Comparison of ENCODE assay signal across 15 cellular contexts in the genomic region with DNA sequence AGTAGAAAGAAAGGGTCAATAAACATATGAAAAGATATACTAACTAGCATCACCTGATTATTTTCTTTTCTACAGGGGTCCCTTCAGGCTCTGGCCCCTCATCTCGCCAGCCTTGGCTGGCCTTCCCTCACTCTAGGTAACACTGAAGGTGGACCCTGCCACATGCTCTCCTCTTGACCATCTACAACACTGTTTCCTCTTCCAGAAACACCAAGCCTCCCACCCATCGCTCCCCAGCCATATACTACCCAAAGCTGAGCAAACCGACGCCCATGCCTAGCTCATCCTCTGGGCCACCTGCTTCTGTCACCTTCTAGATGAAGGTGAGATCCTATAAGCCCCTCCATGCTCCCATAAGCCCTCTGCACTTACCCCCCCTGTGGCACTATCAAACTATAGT. TPM values are rescaled to one million over a fixed set of nuclear protein-coding genes. Genes with fewer than 3 reads are reported as not detected.
DNase-seq lines count a peak whose midpoint lies in the region; ATAC-seq, FAIRE-seq and TF ChIP-seq lines count a peak whose summit lies in the region.
"Had no signal": no experiment of that assay in that cellular context is flagged by ENCODE, and none has a peak within 500 bp of the region (broad histone marks: within the 10 kb centered on the region; RNA-seq: fewer than 3 reads in every experiment).

No MANE protein-coding gene starts in this region.

- 96% methylated on average over 4 of the region's 4 CpGs for WGBS in GM12878 (ENCODE audit: insufficient coverage, insufficient replicate concordance, low lambda C conversion rate, missing lambda C conversion rate)

- POLR2A ChIA-PET in CD4-positive, alpha-beta T cell (lab: Charles Lee), result no interaction called here
- POLR2A ChIA-PET in GM12878 (lab: Charles Lee) (interaction anchor here (0.6 kb wide), 2 partner anchors 13 to 122 kb away, joined by 3 read pairs; no protein-coding TSS in a partner anchor), OCI-LY7 (lab: Charles Lee) (interaction anchor here (1.0 kb wide), 2 partner anchors 17 to 65 kb away, joined by 3 to 4 read pairs; no protein-coding TSS in a partner anchor)

- no peak overlapping the region for H3K4me3 Mint-ChIP-seq in CD4-positive, alpha-beta T cell
- no peak overlapping the region for H3K4me3 Mint-ChIP-seq in nephron progenitor cell
- H3K4me3 Mint-ChIP-seq: B cell; CD4-positive, alpha-beta memory T cell had no signal

- no peak overlapping the region for H3K9ac ChIP-seq in GM12878 (ENCODE audit: control insufficient read depth, insufficient read depth, low read length)
- H3K9ac ChIP-seq in colonic mucosa (ENCODE audit: low read depth in 2 of 2, low read length in 2 of 2), result no peak overlapping the region

- H3K27me3 ChIP-seq in CD4-positive, alpha-beta T cell (ENCODE audit: control insufficient read depth, insufficient read depth, low read length), result no peaks in the 10 kb centered on the region
- H3K27me3 ChIP-seq in GM12878 (replicated peaks in 1 of 2; ENCODE audit: control insufficient read depth in 2 of 2, insufficient read depth in 2 of 2, low read length in 1 of 2), result no peaks in the 10 kb centered on the region
- H3K27me3 ChIP-seq in colonic mucosa, result no peaks in the 10 kb centered on the region
- H3K27me3 ChIP-seq: MG63, SJSA1 had no signal

- CTCF ChIA-PET in CD4-positive, alpha-beta T cell (lab: Charles Lee), result no interaction called here
- CTCF ChIA-PET in GM12878 (lab: Yijun Ruan, JAX) (interaction anchor here (0.6 to 6.6 kb wide), 7 partner anchors 8 to 345 kb away, joined by 3 to 90 read pairs (median 6); no protein-coding TSS in a partner anchor), OCI-LY7 (lab: Charles Lee; ENCODE audit: unreplicated experiment) (no interaction called here)

- no peak overlapping the region for H3K27ac ChIP-seq in CD4-positive, alpha-beta T cell (ENCODE audit: low read depth, low read length)
- H3K27ac ChIP-seq in GM12878 (ENCODE audit: control insufficient read depth, insufficient read depth) (no peak overlapping the region), OCI-LY7 (ENCODE audit: low read depth, low read length, poor library complexity, severe bottlenecking) (no peak overlapping the region), colonic mucosa (no peak overlapping the region)
- H3K27ac ChIP-seq: SJSA1 had no signal

- H3K36me3 Mint-ChIP-seq in CD4-positive, alpha-beta T cell (ENCODE audit: low read depth), result peaks cover 72% of the 10 kb centered on the region
- H3K36me3 Mint-ChIP-seq in nephron progenitor cell (ENCODE audit: low read depth), result peaks cover 74% of the 10 kb centered on the region

- FAIRE-seq in GM12892 (lab: Jason Lieb, UNC) (no peak), GM12878 (lab: Jason Lieb, UNC) (no peak)

- in situ Hi-C loops in GM12878 (cut with MboI), result loop anchor here (25.0 kb wide), 1 partner anchor 100 kb away; no protein-coding TSS in a partner anchor

- no peaks in the 10 kb centered on the region for H3K9me3 ChIP-seq in CD4-positive, alpha-beta T cell (ENCODE audit: control insufficient read depth, low read length)
- H3K9me3 ChIP-seq in GM12878 (replicated peaks; ENCODE audit: control insufficient read depth, insufficient read depth, low read length), result no peaks in the 10 kb centered on the region
- no peaks in the 10 kb centered on the region for H3K9me3 ChIP-seq in OCI-LY7 (ENCODE audit: low read length)
- no peaks in the 10 kb centered on the region for H3K9me3 ChIP-seq in colonic mucosa
- H3K9me3 ChIP-seq: MG63, SJSA1 had no signal

- H3K4me1 ChIP-seq in GM12878 (ENCODE audit: control insufficient read depth, insufficient read depth, low read length) (no peaks in the 10 kb centered on the region), OCI-LY7 (ENCODE audit: insufficient read depth, low read length, poor library complexity, severe bottlenecking) (no peaks in the 10 kb centered on the region), colonic mucosa (no peaks in the 10 kb centered on the region)
- H3K4me1 ChIP-seq: SJSA1 had no signal

- 0 out of 2 replicates have a peak, but pooled peaks have one; percentile 35 for TF ChIP-seq POLR2A in GM12892 (IDR thresholded peaks at IDR 0.05; ENCODE audit: low read depth, low read length)
- peak; percentile 25; the same call in 1 of the 2 replicates for TF ChIP-seq POLR2A in GM12878 (IDR thresholded peaks at IDR 0.05; ENCODE audit: low read depth, low read length)

- peaks cover 7% of the 10 kb centered on the region for H3K4me1 Mint-ChIP-seq in CD4-positive, alpha-beta T cell (ENCODE audit: low read depth)
- no peaks in the 10 kb centered on the region for H3K4me1 Mint-ChIP-seq in nephron progenitor cell

- no peak for TF ChIP-seq CTCF in CD4-positive, alpha-beta T cell (IDR thresholded peaks at IDR 0.05)
- TF ChIP-seq CTCF in GM12878 (IDR thresholded peaks at IDR 0.05 in 2 of 3, conservative IDR thresholded peaks at IDR 0.05 in 1 of 3; ENCODE audit: control insufficient read depth in 2 of 3, extremely low read depth in 1 of 3, insufficient read depth in 1 of 3, low read depth in 3 of 3, low read length in 3 of 3) (no peak), nephron progenitor cell (IDR thresholded peaks at IDR 0.05) (no peak), OCI-LY7 (conservative IDR thresholded peaks at IDR 0.05; ENCODE audit: low read length) (no peak), colonic mucosa (IDR thresholded peaks at IDR 0.05) (no peak)

- TF ChIP-seq EP300 in GM12878 (IDR thresholded peaks at IDR 0.05; ENCODE audit: borderline replicate concordance in 1 of 2, control insufficient read depth in 1 of 2, low read depth in 2 of 2, low read length in 2 of 2), result no peak

- RAD21 ChIA-PET in GM12878 (lab: Charles Lee; ENCODE audit: unreplicated experiment), result interaction anchor here (1.1 kb wide), 1 partner anchor 106 kb away, joined by 5 read pairs; no protein-coding TSS in a partner anchor

- no peak overlapping the region for H2AFZ ChIP-seq in GM12878 (ENCODE audit: control insufficient read depth, low read depth, low read length)
- H2AFZ ChIP-seq in OCI-LY7 (ENCODE audit: low read length), result no peak overlapping the region

- H3K4me2 ChIP-seq in GM12878 (ENCODE audit: control insufficient read depth, insufficient read depth) (no peak overlapping the region), OCI-LY7 (ENCODE audit: low read length) (no peak overlapping the region)

- BruUV-seq in GM12878 (replicated peaks; lab: Mats Ljungman, UMichigan) (no TSS peak), OCI-LY7 (replicated peaks; lab: Mats Ljungman, UMichigan) (no TSS peak)

- no peak for DNase-seq in CD4-positive, alpha-beta T cell
- no peak for DNase-seq in GM12892 (ENCODE audit: insufficient read length)
- DNase-seq in GM12878 (ENCODE audit: low read depth, low spot score), result no peak
- DNase-seq in nephron progenitor cell, result no peak
- DNase-seq in OCI-LY7 (ENCODE audit: low spot score), result no peak
- DNase-seq in colonic mucosa, result no peak
- no peak for DNase-seq in AG08396 (ENCODE audit: low spot score)
- DNase-seq: CD4-positive, alpha-beta memory T cell; DMS79 treated with DMSO at 0.1 percent for 48 hours; Karpas-422; MG63; NCI-H1092 treated with DMSO at 0.1 percent for 48 hours; NCI-H524 had no signal

- H3K27me3 Mint-ChIP-seq in CD4-positive, alpha-beta T cell, result no peaks in the 10 kb centered on the region
- no peaks in the 10 kb centered on the region for H3K27me3 Mint-ChIP-seq in nephron progenitor cell (ENCODE audit: low read depth, poor library complexity)
- H3K27me3 Mint-ChIP-seq: B cell; CD4-positive, alpha-beta memory T cell had no signal

- SMC1A ChIA-PET in GM12878 (lab: Charles Lee; ENCODE audit: uncharacterized antibody, unreplicated experiment), result interaction anchor here (0.7 to 5.2 kb wide), 3 partner anchors 105 to 1427 kb away, joined by 3 to 31 read pairs (median 3); no protein-coding TSS in a partner anchor

- H3K9me3 Mint-ChIP-seq in CD4-positive, alpha-beta T cell, result no peaks in the 10 kb centered on the region
- no peaks in the 10 kb centered on the region for H3K9me3 Mint-ChIP-seq in nephron progenitor cell

- TF ChIP-seq RAD21 in GM12878 (IDR thresholded peaks at IDR 0.05; ENCODE audit: insufficient read depth, low read depth, low read length), result no peak

- no peaks in the 10 kb centered on the region for H3K9me2 ChIP-seq in OCI-LY7 (ENCODE audit: insufficient read depth, low read length)

- intact Hi-C loops in CD4-positive, alpha-beta T cell (cut with DNase I, micrococcal nuclease), result no loop called here
- intact Hi-C loops in GM12878 (cut with micrococcal nuclease; ENCODE audit: unreplicated experiment) (no loop called here), OCI-LY7 (cut with micrococcal nuclease; ENCODE audit: unreplicated experiment) (no loop called here), colonic mucosa (cut with DNase I) (no loop called here)

- H3K79me2 ChIP-seq in GM12878 (ENCODE audit: control insufficient read depth, insufficient read depth, low read length) (no peaks in the 10 kb centered on the region), OCI-LY7 (ENCODE audit: insufficient read depth, low read depth, low read length) (no peaks in the 10 kb centered on the region)

- H4K20me1 ChIP-seq in GM12878 (ENCODE audit: control insufficient read depth, insufficient read depth), result no peaks in the 10 kb centered on the region
- no peaks in the 10 kb centered on the region for H4K20me1 ChIP-seq in OCI-LY7 (ENCODE audit: insufficient read depth, low read length)

- peak overlapping the region; percentile 42 for H3K27ac Mint-ChIP-seq in CD4-positive, alpha-beta T cell
- peak overlapping the region; percentile 64 for H3K27ac Mint-ChIP-seq in nephron progenitor cell
- H3K27ac Mint-ChIP-seq: B cell had no signal

- H3K4me3 ChIP-seq in GM12878 (no peak overlapping the region), OCI-LY7 (ENCODE audit: low read depth, low read length, poor library complexity, severe bottlenecking) (no peak overlapping the region), colonic mucosa (no peak overlapping the region)
- H3K4me3 ChIP-seq: MG63, SJSA1 had no signal

- H3K36me3 ChIP-seq in GM12878 (ENCODE audit: control insufficient read depth in 2 of 2, insufficient read depth in 2 of 2, low read length in 1 of 2) (peaks cover 6 to 24% of the 10 kb centered on the region in 2 experiments), OCI-LY7 (ENCODE audit: insufficient read depth, low read length) (peaks cover 96% of the 10 kb centered on the region), colonic mucosa (no peaks in the 10 kb centered on the region)

- no peak for ATAC-seq in CD4-positive, alpha-beta T cell (ENCODE audit: poor library complexity)
- ATAC-seq in GM12878, result no peak

RNA-seq across cellular contexts. Expression of a gene that starts 14.8 kb away (rescaled TPM):
- total RNA-seq in CD4-positive, alpha-beta T cell, result 10 to 100 TPM; 88.2 to 96.2 TPM
- polyA plus RNA-seq in GM12892 (2012; ENCODE audit: missing spikeins), result 143 TPM
- total RNA-seq in GM12878 (2013; cell fraction: nucleolus; rRNA removed), result 563 and 606 TPM in 2 replicates
- 166 and 180 TPM in 2 replicates for total RNA-seq in GM12878 (2014; rRNA removed)
- total RNA-seq in GM12878 (2014; rRNA removed; fragmentation: Illumina TruSeq; extraction: Trizol), result 139 and 144 TPM in 2 replicates
- 114 and 132 TPM in 2 replicates for total RNA-seq in GM12878 (2021)
- polyA plus RNA-seq in GM12878 (2011; ENCODE audit: low read depth), result 94.2 TPM
- polyA plus RNA-seq in GM12878 (2011; rRNA removed), result 205 and 226 TPM in 2 replicates
- 179 and 212 TPM in 2 replicates for polyA plus RNA-seq in GM12878 (2011; cell fraction: cytosol; rRNA removed)
- 418 and 443 TPM in 2 replicates for polyA plus RNA-seq in GM12878 (2011; cell fraction: nucleus; rRNA removed)
- 77.8 and 90.8 TPM in 2 replicates for polyA plus RNA-seq in GM12878 (2012)
- 167 and 199 TPM in 2 replicates for polyA plus RNA-seq in GM12878 (2014; fragmentation: Illumina TruSeq; extraction: Trizol)
- 100 to 1,000 TPM; 102 to 142 TPM for polyA plus RNA-seq in GM12878 (2014; fragmentation: Nextera tagmentation; extraction: Ambion mirVana)
- 165 TPM in 2 replicates for polyA plus RNA-seq in GM12878 (2014; rRNA removed)
- polyA plus RNA-seq in GM12878 (2016; fragmentation: Nextera tagmentation; extraction: Ambion mirVana), result 100 to 1,000 TPM; 219 to 227 TPM
- polyA minus RNA-seq in GM12878 (2011; rRNA and poly(A)+ RNA removed), result 190 and 219 TPM in 2 replicates
- 56.1 and 67.0 TPM in 2 replicates for polyA minus RNA-seq in GM12878 (2011; cell fraction: cytosol; rRNA and poly(A)+ RNA removed)
- polyA minus RNA-seq in GM12878 (2011; cell fraction: nucleus; rRNA and poly(A)+ RNA removed), result 119 and 191 TPM in 2 replicates
- 191 and 217 TPM in 2 replicates for total RNA-seq in OCI-LY7 (2014; rRNA removed; shearing (Covaris generic))
- total RNA-seq in OCI-LY7 (2022), result 186 and 193 TPM in 2 replicates
- 10 to 100 TPM; 70.6 to 86.2 TPM for total RNA-seq in colonic mucosa

RNA-seq across cellular contexts. Expression of a gene that starts 40.9 kb away (rescaled TPM):
- 1 to 10 TPM; 6.7 to 6.8 TPM for total RNA-seq in CD4-positive, alpha-beta T cell
- polyA plus RNA-seq in GM12892 (2012; ENCODE audit: missing spikeins), result 23.5 TPM
- 45.5 and 50.6 TPM in 2 replicates for total RNA-seq in GM12878 (2013; cell fraction: nucleolus; rRNA removed)
- 25.0 and 28.5 TPM in 2 replicates for total RNA-seq in GM12878 (2014; rRNA removed)
- total RNA-seq in GM12878 (2014; rRNA removed; fragmentation: Illumina TruSeq; extraction: Trizol), result 17.1 and 17.7 TPM in 2 replicates
- total RNA-seq in GM12878 (2021), result 37.7 and 38.3 TPM in 2 replicates
- polyA plus RNA-seq in GM12878 (2011; ENCODE audit: low read depth), result 11.2 TPM
- polyA plus RNA-seq in GM12878 (2011; rRNA removed), result 34.8 and 40.6 TPM in 2 replicates
- polyA plus RNA-seq in GM12878 (2011; cell fraction: cytosol; rRNA removed), result 48.6 and 50.5 TPM in 2 replicates
- 76.2 and 79.0 TPM in 2 replicates for polyA plus RNA-seq in GM12878 (2011; cell fraction: nucleus; rRNA removed)
- 17.3 and 19.6 TPM in 2 replicates for polyA plus RNA-seq in GM12878 (2012)
- polyA plus RNA-seq in GM12878 (2014; fragmentation: Illumina TruSeq; extraction: Trizol), result 26.5 and 28.8 TPM in 2 replicates
- polyA plus RNA-seq in GM12878 (2014; fragmentation: Nextera tagmentation; extraction: Ambion mirVana), result 1 to 10 TPM; 5.2 to 5.3 TPM
- polyA plus RNA-seq in GM12878 (2014; rRNA removed), result 33.0 and 35.3 TPM in 2 replicates
- 10 to 100 TPM; 23.7 to 24.8 TPM for polyA plus RNA-seq in GM12878 (2016; fragmentation: Nextera tagmentation; extraction: Ambion mirVana)
- polyA minus RNA-seq in GM12878 (2011; rRNA and poly(A)+ RNA removed), result 46.7 and 58.2 TPM in 2 replicates
- 18.5 and 23.1 TPM in 2 replicates for polyA minus RNA-seq in GM12878 (2011; cell fraction: cytosol; rRNA and poly(A)+ RNA removed)
- 29.7 and 44.9 TPM in 2 replicates for polyA minus RNA-seq in GM12878 (2011; cell fraction: nucleus; rRNA and poly(A)+ RNA removed)
- total RNA-seq in OCI-LY7 (2014; rRNA removed; shearing (Covaris generic)), result 21.1 and 23.6 TPM in 2 replicates
- total RNA-seq in OCI-LY7 (2022), result 27.6 and 28.8 TPM in 2 replicates
- 10 to 100 TPM; 34.3 to 44.0 TPM for total RNA-seq in colonic mucosa
